ENCODE assay signal across 9 cellular contexts in the genomic region with DNA sequence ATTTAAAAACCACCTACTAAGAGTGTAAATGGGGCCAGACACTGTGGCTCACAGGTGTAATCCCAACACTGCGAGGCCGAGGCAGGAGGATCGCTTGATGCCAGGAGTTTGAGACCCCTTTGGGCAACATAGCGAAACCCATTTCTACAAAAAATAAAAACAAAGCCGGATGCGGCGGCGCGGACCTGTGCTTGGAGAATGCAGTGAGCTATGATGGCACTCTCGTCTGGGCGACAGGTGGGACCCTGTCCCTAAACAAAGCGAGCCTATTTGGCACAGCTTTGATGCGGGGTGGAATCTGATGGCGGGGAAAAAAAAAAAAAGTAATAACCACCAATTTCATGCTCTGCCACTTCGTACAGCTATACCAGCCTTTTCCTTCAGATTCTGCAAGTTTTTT. TPM values are rescaled to one million over a fixed set of nuclear protein-coding genes. Genes with fewer than 3 reads are reported as not detected.
DNase-seq lines count a peak whose midpoint lies in the region; ATAC-seq, FAIRE-seq and TF ChIP-seq lines count a peak whose summit lies in the region.
"Had no signal": no experiment of that assay in that cellular context is flagged by ENCODE, and none has a peak within 500 bp of the region (broad histone marks: within the 10 kb centered on the region; RNA-seq: fewer than 3 reads in every experiment).

No MANE protein-coding gene starts in this region.

- H3K9me3 ChIP-seq in SK-N-SH (no peaks in the 10 kb centered on the region), kidney (ENCODE audit: control insufficient read depth in 1 of 2, low read length in 2 of 2) (no peaks in the 10 kb centered on the region), testis (no peaks in the 10 kb centered on the region)

- no peaks in the 10 kb centered on the region for H3K9me2 ChIP-seq in SK-N-SH

- H3K79me2 ChIP-seq in SK-N-SH (ENCODE audit: insufficient read depth) = peaks cover 91% of the 10 kb centered on the region

- TF ChIP-seq POLR2A in testis (IDR thresholded peaks at IDR 0.05) = no peak

- TF ChIP-seq RAD21 in SK-N-SH (IDR thresholded peaks at IDR 0.05; ENCODE audit: low read length) = no peak

- in situ Hi-C loops in KBM-7 (cut with MboI; ENCODE audit: low pct_unique_long_range_greater_than_20kb, low sequenced_read_pairs) = no loop called here

- no peak for TF ChIP-seq EP300 in SK-N-SH (IDR thresholded peaks at IDR 0.05; ENCODE audit: borderline replicate concordance in 1 of 2, low read depth in 1 of 2, low read length in 1 of 2)

- POLR2A ChIA-PET in SK-N-SH (lab: Yijun Ruan, JAX) = interaction anchor here (2.4 kb wide), 1 partner anchor 27 kb away, joined by 11 read pairs; a partner anchor contains a TSS

- intact Hi-C loops in kidney (cut with DNase I) (no loop called here), testis (cut with DNase I; ENCODE audit: low total_unique reads) (no loop called here)

- peaks cover 50 to 66% of the 10 kb centered on the region in 2 experiments for H3K36me3 ChIP-seq in SK-N-SH (replicated peaks in 1 of 2; ENCODE audit: control insufficient read depth in 1 of 2, insufficient read depth in 2 of 2, low read length in 1 of 2)
- peaks cover 20 to 45% of the 10 kb centered on the region in 2 donors for H3K36me3 ChIP-seq in kidney (ENCODE audit: control insufficient read depth in 1 of 2, insufficient read depth in 2 of 2, low read length in 2 of 2)
- no peaks in the 10 kb centered on the region for H3K36me3 ChIP-seq in testis (ENCODE audit: low read depth, missing control alignments)

- H3K27me3 ChIP-seq in SK-N-SH (ENCODE audit: insufficient read depth) (no peaks in the 10 kb centered on the region), testis (no peaks in the 10 kb centered on the region)

- CTCF ChIA-PET in SK-N-SH (lab: Yijun Ruan, JAX) = interaction anchor here (1.3 kb wide), 1 partner anchor 97 kb away, joined by 4 read pairs; no protein-coding TSS in a partner anchor

- no peak for FAIRE-seq in kidney (lab: Jason Lieb, UNC)

- ATAC-seq in SK-N-SH treated with all-trans-retinoic acid at 6 μM for 48 hours (no peak), HG03159 (IDR thresholded peaks at IDR 0.05; ENCODE audit: unreplicated experiment) (no peak)

- no peak overlapping the region for H2AFZ ChIP-seq in SK-N-SH (ENCODE audit: low read depth)

- peaks cover 19% of the 10 kb centered on the region for H4K20me1 ChIP-seq in SK-N-SH (ENCODE audit: insufficient read depth)

- no peak for DNase-seq in SK-N-SH
- no peak for DNase-seq in kidney
- DNase-seq in testis = no peak
- DNase-seq in foreskin melanocyte = no peak
- DNase-seq in KBM-7 = no peak
- DNase-seq: T1000 had no signal

- peak overlapping the region; percentile 94 for H3K4me2 ChIP-seq in SK-N-SH

- TF ChIP-seq CTCF in SK-N-SH (IDR thresholded peaks at IDR 0.05) (no peak), kidney (IDR thresholded peaks at IDR 0.05; ENCODE audit: borderline replicate concordance, extremely low read depth, insufficient read depth) (no peak), testis (IDR thresholded peaks at IDR 0.05) (no peak)

- H3K4me1 ChIP-seq in SK-N-SH (ENCODE audit: control insufficient read depth in 1 of 2, insufficient read depth in 2 of 2, low read depth in 1 of 2, low read length in 1 of 2) (peaks cover 10 to 22% of the 10 kb centered on the region in 2 experiments; a peak in 3 of 4 replicates), kidney (ENCODE audit: control insufficient read depth in 1 of 2, insufficient read depth in 1 of 2, low read depth in 1 of 2, low read length in 2 of 2) (peaks cover 16 to 23% of the 10 kb centered on the region in 2 donors), testis (peaks cover 13% of the 10 kb centered on the region)

- H3K27ac ChIP-seq in SK-N-SH (ENCODE audit: low read depth in 2 of 2, low read length in 1 of 2) (no peak overlapping the region; a peak in 1 of 4 replicates), kidney (ENCODE audit: low read depth in 2 of 2, low read length in 2 of 2) (no peak overlapping the region), testis (peak overlapping the region; percentile 97 to 100)

- no peaks in the 10 kb centered on the region for H3K9me3 Mint-ChIP-seq in activated naive CD8-positive, alpha-beta T cell (ENCODE audit: low read depth)

- WGBS in SK-N-SH (ENCODE audit: low lambda C conversion rate) = 7% methylated on average over 15 of the region's 15 CpGs
- WGBS in testis, 2 donors = 20 to 22% methylated on average over 15 of the region's 15 CpGs

- peak overlapping the region; percentile 74 for H3K27ac Mint-ChIP-seq in activated naive CD8-positive, alpha-beta T cell

- H3K4me3 Mint-ChIP-seq in activated naive CD8-positive, alpha-beta T cell = peak overlapping the region; percentile 98

- peak overlapping the region; percentile 89 for H3K9ac ChIP-seq in SK-N-SH
- peak overlapping the region; percentile 92 to 94 for H3K9ac ChIP-seq in kidney (ENCODE audit: low read length in 2 of 2)

- H3K4me3 ChIP-seq in SK-N-SH (ENCODE audit: low read depth in 2 of 2, low read length in 1 of 2) (peak overlapping the region; percentile 73 to 90), kidney (ENCODE audit: low read length in 2 of 2) (peak overlapping the region; percentile 95 to 96), testis (peak overlapping the region; percentile 77 to 99)

- peaks cover 11% of the 10 kb centered on the region for H3K36me3 Mint-ChIP-seq in activated naive CD8-positive, alpha-beta T cell

- no peaks in the 10 kb centered on the region for H3K27me3 Mint-ChIP-seq in activated naive CD8-positive, alpha-beta T cell

- peaks cover 3% of the 10 kb centered on the region for H3F3A ChIP-seq in SK-N-SH (replicated peaks; ENCODE audit: insufficient read depth)

- H3K4me1 Mint-ChIP-seq in activated naive CD8-positive, alpha-beta T cell (ENCODE audit: low read depth) = peaks cover 56% of the 10 kb centered on the region

TF ChIP-seq in SK-N-SH, 30 proteins besides CTCF, POLR2A, EP300 and RAD21 (continues in another document):
- TF ChIP-seq FOXJ3 (CRISPR knock-in tag; IDR thresholded peaks at IDR 0.05) (no peak), TEAD4 (IDR thresholded peaks at IDR 0.05; ENCODE audit: borderline replicate concordance, insufficient read depth) (no peak)
- TF ChIP-seq, protein P1, sequence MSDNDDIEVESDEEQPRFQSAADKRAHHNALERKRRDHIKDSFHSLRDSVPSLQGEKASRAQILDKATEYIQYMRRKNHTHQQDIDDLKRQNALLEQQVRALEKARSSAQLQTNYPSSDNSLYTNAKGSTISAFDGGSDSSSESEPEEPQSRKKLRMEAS (IDR thresholded peaks at IDR 0.05; ENCODE audit: low read depth) = no peak

TF ChIP-seq in SK-N-SH treated with all-trans-retinoic acid at 6 μM for 48 hours, 23 proteins besides CTCF, POLR2A, EP300 and RAD21 (continues in another document):
- TF ChIP-seq ISL1 (CRISPR knock-in tag; IDR thresholded peaks at IDR 0.05) = no peak
- no peak for TF ChIP-seq ARNTL (CRISPR knock-in tag; IDR thresholded peaks at IDR 0.05; ENCODE audit: borderline replicate concordance, low read depth)
- TF ChIP-seq CSDC2 (CRISPR knock-in tag; IDR thresholded peaks at IDR 0.05) = no peak
- no peak for TF ChIP-seq PPARA (CRISPR knock-in tag; IDR thresholded peaks at IDR 0.05; ENCODE audit: borderline replicate concordance)
- TF ChIP-seq ZFP3 (CRISPR knock-in tag; IDR thresholded peaks at IDR 0.05) = no peak
- TF ChIP-seq GLIS3 (CRISPR knock-in tag; IDR thresholded peaks at IDR 0.05) = no peak
- TF ChIP-seq ESRRG (CRISPR knock-in tag; IDR thresholded peaks at IDR 0.05) = no peak
- TF ChIP-seq, protein P2, sequence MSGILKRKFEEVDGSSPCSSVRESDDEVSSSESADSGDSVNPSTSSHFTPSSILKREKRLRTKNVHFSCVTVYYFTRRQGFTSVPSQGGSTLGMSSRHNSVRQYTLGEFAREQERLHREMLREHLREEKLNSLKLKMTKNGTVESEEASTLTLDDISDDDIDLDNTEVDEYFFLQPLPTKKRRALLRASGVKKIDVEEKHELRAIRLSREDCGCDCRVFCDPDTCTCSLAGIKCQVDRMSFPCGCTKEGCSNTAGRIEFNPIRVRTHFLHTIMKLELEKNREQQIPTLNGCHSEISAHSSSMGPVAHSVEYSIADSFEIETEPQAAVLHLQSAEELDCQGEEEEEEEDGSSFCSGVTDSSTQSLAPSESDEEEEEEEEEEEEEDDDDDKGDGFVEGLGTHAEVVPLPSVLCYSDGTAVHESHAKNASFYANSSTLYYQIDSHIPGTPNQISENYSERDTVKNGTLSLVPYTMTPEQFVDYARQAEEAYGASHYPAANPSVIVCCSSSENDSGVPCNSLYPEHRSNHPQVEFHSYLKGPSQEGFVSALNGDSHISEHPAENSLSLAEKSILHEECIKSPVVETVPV (CRISPR knock-in tag; IDR thresholded peaks at IDR 0.05) = no peak

RNA-seq across cellular contexts. Expression of a gene that starts 1.1 kb away (rescaled TPM):
- polyA plus RNA-seq in SK-N-SH (2012; rRNA removed) (138 and 154 TPM in 2 replicates), kidney (ENCODE audit: insufficient read depth, low read depth, low replicate concordance) (121 TPM), testis (ENCODE audit: insufficient read depth, low read depth, low replicate concordance) (277 TPM)
- 134 and 138 TPM in 2 replicates for polyA plus RNA-seq in SK-N-SH (2012; cell fraction: cytosol; rRNA removed)
- polyA plus RNA-seq in SK-N-SH (2012; cell fraction: nucleus; rRNA removed) = 144 and 211 TPM in 2 replicates
- total RNA-seq in kidney (130 TPM), testis (100 to 1,000 TPM; 166 to 200 TPM)

RNA-seq across cellular contexts. Expression of a gene that starts 2.0 kb away (rescaled TPM):
- polyA plus RNA-seq in SK-N-SH (2012; rRNA removed) = 84.4 and 89.3 TPM in 2 replicates
- 99.8 and 120 TPM in 2 replicates for polyA plus RNA-seq in SK-N-SH (2012; cell fraction: cytosol; rRNA removed)
- 25.2 and 30.3 TPM in 2 replicates for polyA plus RNA-seq in SK-N-SH (2012; cell fraction: nucleus; rRNA removed)
- 56.7 TPM for total RNA-seq in kidney
- polyA plus RNA-seq in kidney (ENCODE audit: insufficient read depth, low read depth, low replicate concordance) = 87.2 TPM
- total RNA-seq in testis = 10 to 100 TPM; 60.3 to 71.3 TPM
- polyA plus RNA-seq in testis (ENCODE audit: insufficient read depth, low read depth, low replicate concordance) = 73.9 TPM

RNA-seq across cellular contexts. Expression of a gene that starts 11.8 kb away (rescaled TPM):
- polyA plus RNA-seq in SK-N-SH (2012; rRNA removed) (not detected in 2 replicates), kidney (ENCODE audit: insufficient read depth, low read depth, low replicate concordance) (0.34 TPM), testis (ENCODE audit: insufficient read depth, low read depth, low replicate concordance) (31.6 TPM)
- 0.01 TPM in 1 of 2 replicates, not detected in the other for polyA plus RNA-seq in SK-N-SH (2012; cell fraction: cytosol; rRNA removed)
- polyA plus RNA-seq in SK-N-SH (2012; cell fraction: nucleus; rRNA removed) = 0.11 and 0.12 TPM in 2 replicates
- total RNA-seq in kidney (not detected), testis (10 to 100 TPM; 11.4 to 19.9 TPM)

RNA-seq across cellular contexts. Expression of a gene that starts 26.4 kb away (rescaled TPM):
- 13.1 and 14.5 TPM in 2 replicates for polyA plus RNA-seq in SK-N-SH (2012; rRNA removed)
- polyA plus RNA-seq in SK-N-SH (2012; cell fraction: cytosol; rRNA removed) = 17.5 and 17.6 TPM in 2 replicates
- 4.3 and 6.8 TPM in 2 replicates for polyA plus RNA-seq in SK-N-SH (2012; cell fraction: nucleus; rRNA removed)
- total RNA-seq in kidney = 20.4 TPM
- 30.5 TPM for polyA plus RNA-seq in kidney (ENCODE audit: insufficient read depth, low read depth, low replicate concordance)
- total RNA-seq in testis = 10 to 100 TPM; 15.8 to 17.1 TPM
- polyA plus RNA-seq in testis (ENCODE audit: insufficient read depth, low read depth, low replicate concordance) = 45.9 TPM

Comparison
In these comparisons a context has a peak if more than half of its experiments do, and no peak if none do; other contexts are left out.
1. H3K27ac ChIP-seq: peak in testis (2 of 2); none in SK-N-SH (0 of 2) and kidney (0 of 2).
2. RNA of a gene that starts 11.8 kb away (polyA plus RNA-seq): 31.6 TPM in testis (single experiment); 0.34 TPM in kidney (single experiment) and 0.01 to 0.12 TPM in SK-N-SH; every median in the first group is over 10 times any median in the second.
3. Peak in every context shown above with its lines, with median percentiles within 50 percentile points of each other: H3K4me3 ChIP-seq.